ENCODE assay signal across 10 cellular contexts in genomic region chr10:43398939-43399871, GRCh38. TPM values are rescaled to one million over a fixed set of nuclear protein-coding genes. Genes with fewer than 3 reads are reported as not detected.
DNase-seq lines count a peak whose midpoint lies in the region; ATAC-seq, FAIRE-seq and TF ChIP-seq lines count a peak whose summit lies in the region.
"Had no signal": no experiment of that assay in that cellular context is flagged by ENCODE, and none has a peak within 500 bp of the region (broad histone marks: within the 10 kb centered on the region; RNA-seq: fewer than 3 reads in every experiment).

No MANE protein-coding gene starts in this region.

- H3K4me3 Mint-ChIP-seq in GM23338: peak overlapping the region; percentile 3; the same call in 1 of the 3 replicates

- H3K27me3 ChIP-seq in GM23338 (ENCODE audit: insufficient read depth) (no peaks in the 10 kb centered on the region), skeletal muscle satellite cell (ENCODE audit: control insufficient read depth, insufficient read depth, low read length) (no peaks in the 10 kb centered on the region)
- no peaks in the 10 kb centered on the region for H3K27me3 ChIP-seq in effector memory CD4-positive, alpha-beta T cell (replicated peaks; ENCODE audit: control insufficient read depth, insufficient read depth, low read length, poor library complexity, severe bottlenecking)

- ATAC-seq in GM23338 (no peak), GM18870 (IDR thresholded peaks at IDR 0.05; ENCODE audit: unreplicated experiment) (no peak), GM21717 (IDR thresholded peaks at IDR 0.05; ENCODE audit: unreplicated experiment) (no peak)

- no peak for FAIRE-seq in RCC 7860 (lab: Jason Lieb, UNC)

- H4K20me1 ChIP-seq in GM23338 (replicated peaks; ENCODE audit: insufficient read depth): peaks cover 60% of the 10 kb centered on the region

- no peak for DNase-seq in GM23338 (ENCODE audit: low spot score)
- peak; percentile 45 for DNase-seq in RCC 7860 (ENCODE audit: low spot score)
- no peak for DNase-seq in effector memory CD4-positive, alpha-beta T cell
- DNase-seq in anterior cingulate cortex (lab: John Stamatoyannopoulos, UW): no peak
- DNase-seq in kidney glomerular epithelial cell (lab: John Stamatoyannopoulos, UW): no peak
- DNase-seq: central memory CD4-positive, alpha-beta T cell had no signal

- no peak overlapping the region for H3K9ac ChIP-seq in skeletal muscle satellite cell (ENCODE audit: low read depth, low read length)

- no peaks in the 10 kb centered on the region; the same call in 2 of the 3 replicates for H3K9me3 Mint-ChIP-seq in GM23338

- no peaks in the 10 kb centered on the region for H3K9me3 ChIP-seq in effector memory CD4-positive, alpha-beta T cell (ENCODE audit: control insufficient read depth, low read length)
- H3K9me3 ChIP-seq in skeletal muscle satellite cell (replicated peaks; ENCODE audit: low read length): no peaks in the 10 kb centered on the region

- H3K4me3 ChIP-seq in GM23338: no peak overlapping the region
- H3K4me3 ChIP-seq in effector memory CD4-positive, alpha-beta T cell (ENCODE audit: insufficient read depth, low read depth, low read length, poor library complexity, severe bottlenecking): no peak overlapping the region
- H3K4me3 ChIP-seq in skeletal muscle satellite cell (ENCODE audit: low read length): no peak overlapping the region

- peak overlapping the region; percentile 49 for H3K27ac Mint-ChIP-seq in GM23338

- H3K4me1 Mint-ChIP-seq in GM23338: peaks cover 64% of the 10 kb centered on the region

- peak overlapping the region; percentile 79; the same call in 1 of the 2 replicates for H3K4me2 ChIP-seq in GM23338
- H3K4me2 ChIP-seq in skeletal muscle satellite cell (ENCODE audit: low read length): peak overlapping the region; percentile 93

- peaks cover 24% of the 10 kb centered on the region for H3F3A ChIP-seq in GM23338 (replicated peaks; ENCODE audit: low read depth)

- H3K36me3 Mint-ChIP-seq in GM23338 (ENCODE audit: low read depth): peaks cover 57% of the 10 kb centered on the region

- peaks cover 59% of the 10 kb centered on the region for H3K4me1 ChIP-seq in GM23338 (ENCODE audit: insufficient read depth)
- peaks cover 61% of the 10 kb centered on the region for H3K4me1 ChIP-seq in effector memory CD4-positive, alpha-beta T cell (ENCODE audit: control insufficient read depth, insufficient read depth, low read length, poor library complexity, severe bottlenecking)
- H3K4me1 ChIP-seq in skeletal muscle satellite cell (ENCODE audit: control insufficient read depth, insufficient read depth, low read length): peaks cover 76% of the 10 kb centered on the region

- peaks cover 28% of the 10 kb centered on the region for H3K27me3 Mint-ChIP-seq in GM23338 (ENCODE audit: insufficient read depth, low read depth, poor library complexity)

- H3K79me2 ChIP-seq in GM23338 (replicated peaks; ENCODE audit: insufficient read depth): peaks cover 93% of the 10 kb centered on the region

- H3K36me3 ChIP-seq in GM23338 (ENCODE audit: insufficient read depth): peaks cover 15% of the 10 kb centered on the region
- H3K36me3 ChIP-seq in effector memory CD4-positive, alpha-beta T cell (ENCODE audit: control insufficient read depth, insufficient read depth, low read length): peaks cover 7% of the 10 kb centered on the region
- peaks cover 45% of the 10 kb centered on the region for H3K36me3 ChIP-seq in skeletal muscle satellite cell (ENCODE audit: insufficient read depth, low read length)

- TF ChIP-seq CTCF in GM23338 (conservative IDR thresholded peaks at IDR 0.05; ENCODE audit: low read depth in 2 of 2): no peak

- H2AFZ ChIP-seq in GM23338: no peak overlapping the region

- H3K9me2 ChIP-seq in GM23338 (ENCODE audit: insufficient read depth): no peaks in the 10 kb centered on the region

- H3K27ac ChIP-seq in GM23338 (ENCODE audit: low read depth): peak overlapping the region; percentile 95
- peak overlapping the region; percentile 95 for H3K27ac ChIP-seq in effector memory CD4-positive, alpha-beta T cell (ENCODE audit: insufficient read depth, low read length, poor library complexity, severe bottlenecking)

TF ChIP-seq in GM23338, 12 proteins besides CTCF, POLR2A, EP300 and RAD21:
- TF ChIP-seq, protein P1, sequence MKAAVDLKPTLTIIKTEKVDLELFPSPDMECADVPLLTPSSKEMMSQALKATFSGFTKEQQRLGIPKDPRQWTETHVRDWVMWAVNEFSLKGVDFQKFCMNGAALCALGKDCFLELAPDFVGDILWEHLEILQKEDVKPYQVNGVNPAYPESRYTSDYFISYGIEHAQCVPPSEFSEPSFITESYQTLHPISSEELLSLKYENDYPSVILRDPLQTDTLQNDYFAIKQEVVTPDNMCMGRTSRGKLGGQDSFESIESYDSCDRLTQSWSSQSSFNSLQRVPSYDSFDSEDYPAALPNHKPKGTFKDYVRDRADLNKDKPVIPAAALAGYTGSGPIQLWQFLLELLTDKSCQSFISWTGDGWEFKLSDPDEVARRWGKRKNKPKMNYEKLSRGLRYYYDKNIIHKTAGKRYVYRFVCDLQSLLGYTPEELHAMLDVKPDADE (IDR thresholded peaks at IDR 0.05): no peak
- no peak for TF ChIP-seq NANOG (IDR thresholded peaks at IDR 0.05; ENCODE audit: borderline replicate concordance)
- TF ChIP-seq ZNF462 (CRISPR knock-in tag; IDR thresholded peaks at IDR 0.05): no peak
- TF ChIP-seq EZH2 (IDR thresholded peaks at IDR 0.05; ENCODE audit: low read depth, unreplicated experiment): no peak
- no peak for TF ChIP-seq ZNF331 (CRISPR knock-in tag; IDR thresholded peaks at IDR 0.05; ENCODE audit: low read depth)

RNA-seq across cellular contexts. Expression of gene HNRNPF, which starts 9.8 kb away (rescaled TPM):
- 346 and 378 TPM in 2 replicates for total RNA-seq in GM23338 (2014; rRNA removed; shearing (Covaris generic))
- 197 and 210 TPM in 2 replicates for polyA plus RNA-seq in GM23338 (2016; fragmentation: Nextera tagmentation; extraction: Ambion mirVana)
- total RNA-seq in skeletal muscle satellite cell (2012; rRNA removed): 187 and 212 TPM in 2 replicates

RNA-seq across cellular contexts. Expression of gene FXYD4, which starts 27.8 kb away (rescaled TPM):
- total RNA-seq in GM23338 (2014; rRNA removed; shearing (Covaris generic)): not detected in 2 replicates
- polyA plus RNA-seq in GM23338 (2016; fragmentation: Nextera tagmentation; extraction: Ambion mirVana): not detected in 2 replicates
- total RNA-seq in skeletal muscle satellite cell (2012; rRNA removed): not detected in 2 replicates
- total RNA-seq: pulmonary artery endothelial cell had no signal

RNA-seq across cellular contexts. Expression of gene ZNF487, which starts 37.7 kb away (rescaled TPM):
- 1.0 and 4.6 TPM in 2 replicates for total RNA-seq in GM23338 (2014; rRNA removed; shearing (Covaris generic))
- 2.5 and 2.9 TPM in 2 replicates for polyA plus RNA-seq in GM23338 (2016; fragmentation: Nextera tagmentation; extraction: Ambion mirVana)
- total RNA-seq in skeletal muscle satellite cell (2012; rRNA removed): 2.8 and 3.5 TPM in 2 replicates
